Comparison of ENCODE assay signal across 1 cellular context in the genomic region with DNA sequence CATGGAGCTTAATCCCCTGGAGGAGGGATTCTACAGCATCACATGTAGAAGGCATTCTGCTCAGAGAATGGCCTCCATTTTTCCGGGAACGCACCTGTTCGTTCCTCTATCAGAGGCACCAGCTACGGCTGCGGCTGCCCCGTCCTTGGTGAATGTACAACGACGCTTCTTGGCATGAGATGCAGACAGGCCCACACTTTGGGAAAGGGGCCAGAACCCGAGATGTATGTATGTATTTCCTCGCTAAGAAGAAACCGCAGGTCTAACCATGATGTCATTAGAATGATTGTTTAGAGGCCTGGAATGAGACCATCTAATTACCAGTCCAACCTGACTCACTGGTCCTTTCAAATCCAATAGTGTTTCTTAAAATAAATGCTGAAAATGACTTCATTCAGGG.
TF ChIP-seq lines count a peak whose summit lies in the region.

No MANE protein-coding gene starts in this region.

TF ChIP-seq in H1, 55 proteins besides CTCF, POLR2A, EP300 and RAD21:
- TF ChIP-seq, protein P1, sequence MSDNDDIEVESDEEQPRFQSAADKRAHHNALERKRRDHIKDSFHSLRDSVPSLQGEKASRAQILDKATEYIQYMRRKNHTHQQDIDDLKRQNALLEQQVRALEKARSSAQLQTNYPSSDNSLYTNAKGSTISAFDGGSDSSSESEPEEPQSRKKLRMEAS (IDR thresholded peaks at IDR 0.05): no peak
- TF ChIP-seq GTF2F1 (IDR thresholded peaks at IDR 0.05; ENCODE audit: borderline replicate concordance, low read depth, low read length) (no peak), PHF8 (conservative IDR thresholded peaks at IDR 0.05; ENCODE audit: low read depth, low read length) (no peak), TCF12 (IDR thresholded peaks at IDR 0.05; ENCODE audit: low read depth, low read length) (no peak), TBP (IDR thresholded peaks at IDR 0.05; ENCODE audit: low read depth, low read length) (no peak), YY1 (IDR thresholded peaks at IDR 0.05; ENCODE audit: low read depth, low read length) (no peak), RNF2 (IDR thresholded peaks at IDR 0.05; ENCODE audit: borderline replicate concordance, low read depth, low read length, missing control alignments, poor library complexity, severe bottlenecking) (no peak), FOSL1 (IDR thresholded peaks at IDR 0.05; ENCODE audit: insufficient read depth, low read depth, low read length) (no peak), ZNF274 (IDR thresholded peaks at IDR 0.05; ENCODE audit: borderline replicate concordance, extremely low read depth, low read length) (no peak), CTBP2 (IDR thresholded peaks at IDR 0.05; ENCODE audit: borderline replicate concordance, insufficient read depth, insufficient read length, low read length) (no peak), EZH2 (IDR thresholded peaks at IDR 0.05; ENCODE audit: low read depth, low read length, severe bottlenecking) (no peak), SRF (IDR thresholded peaks at IDR 0.05; ENCODE audit: low read depth, low read length) (no peak), KDM1A (IDR thresholded peaks at IDR 0.05; ENCODE audit: borderline replicate concordance, low read length) (no peak), TEAD4 (IDR thresholded peaks at IDR 0.05; ENCODE audit: low read depth, low read length) (no peak)
- TF ChIP-seq, protein P2, sequence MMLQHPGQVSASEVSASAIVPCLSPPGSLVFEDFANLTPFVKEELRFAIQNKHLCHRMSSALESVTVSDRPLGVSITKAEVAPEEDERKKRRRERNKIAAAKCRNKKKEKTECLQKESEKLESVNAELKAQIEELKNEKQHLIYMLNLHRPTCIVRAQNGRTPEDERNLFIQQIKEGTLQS (IDR thresholded peaks at IDR 0.05; ENCODE audit: insufficient read depth, low read depth, low read length): no peak
- TF ChIP-seq, protein P3, sequence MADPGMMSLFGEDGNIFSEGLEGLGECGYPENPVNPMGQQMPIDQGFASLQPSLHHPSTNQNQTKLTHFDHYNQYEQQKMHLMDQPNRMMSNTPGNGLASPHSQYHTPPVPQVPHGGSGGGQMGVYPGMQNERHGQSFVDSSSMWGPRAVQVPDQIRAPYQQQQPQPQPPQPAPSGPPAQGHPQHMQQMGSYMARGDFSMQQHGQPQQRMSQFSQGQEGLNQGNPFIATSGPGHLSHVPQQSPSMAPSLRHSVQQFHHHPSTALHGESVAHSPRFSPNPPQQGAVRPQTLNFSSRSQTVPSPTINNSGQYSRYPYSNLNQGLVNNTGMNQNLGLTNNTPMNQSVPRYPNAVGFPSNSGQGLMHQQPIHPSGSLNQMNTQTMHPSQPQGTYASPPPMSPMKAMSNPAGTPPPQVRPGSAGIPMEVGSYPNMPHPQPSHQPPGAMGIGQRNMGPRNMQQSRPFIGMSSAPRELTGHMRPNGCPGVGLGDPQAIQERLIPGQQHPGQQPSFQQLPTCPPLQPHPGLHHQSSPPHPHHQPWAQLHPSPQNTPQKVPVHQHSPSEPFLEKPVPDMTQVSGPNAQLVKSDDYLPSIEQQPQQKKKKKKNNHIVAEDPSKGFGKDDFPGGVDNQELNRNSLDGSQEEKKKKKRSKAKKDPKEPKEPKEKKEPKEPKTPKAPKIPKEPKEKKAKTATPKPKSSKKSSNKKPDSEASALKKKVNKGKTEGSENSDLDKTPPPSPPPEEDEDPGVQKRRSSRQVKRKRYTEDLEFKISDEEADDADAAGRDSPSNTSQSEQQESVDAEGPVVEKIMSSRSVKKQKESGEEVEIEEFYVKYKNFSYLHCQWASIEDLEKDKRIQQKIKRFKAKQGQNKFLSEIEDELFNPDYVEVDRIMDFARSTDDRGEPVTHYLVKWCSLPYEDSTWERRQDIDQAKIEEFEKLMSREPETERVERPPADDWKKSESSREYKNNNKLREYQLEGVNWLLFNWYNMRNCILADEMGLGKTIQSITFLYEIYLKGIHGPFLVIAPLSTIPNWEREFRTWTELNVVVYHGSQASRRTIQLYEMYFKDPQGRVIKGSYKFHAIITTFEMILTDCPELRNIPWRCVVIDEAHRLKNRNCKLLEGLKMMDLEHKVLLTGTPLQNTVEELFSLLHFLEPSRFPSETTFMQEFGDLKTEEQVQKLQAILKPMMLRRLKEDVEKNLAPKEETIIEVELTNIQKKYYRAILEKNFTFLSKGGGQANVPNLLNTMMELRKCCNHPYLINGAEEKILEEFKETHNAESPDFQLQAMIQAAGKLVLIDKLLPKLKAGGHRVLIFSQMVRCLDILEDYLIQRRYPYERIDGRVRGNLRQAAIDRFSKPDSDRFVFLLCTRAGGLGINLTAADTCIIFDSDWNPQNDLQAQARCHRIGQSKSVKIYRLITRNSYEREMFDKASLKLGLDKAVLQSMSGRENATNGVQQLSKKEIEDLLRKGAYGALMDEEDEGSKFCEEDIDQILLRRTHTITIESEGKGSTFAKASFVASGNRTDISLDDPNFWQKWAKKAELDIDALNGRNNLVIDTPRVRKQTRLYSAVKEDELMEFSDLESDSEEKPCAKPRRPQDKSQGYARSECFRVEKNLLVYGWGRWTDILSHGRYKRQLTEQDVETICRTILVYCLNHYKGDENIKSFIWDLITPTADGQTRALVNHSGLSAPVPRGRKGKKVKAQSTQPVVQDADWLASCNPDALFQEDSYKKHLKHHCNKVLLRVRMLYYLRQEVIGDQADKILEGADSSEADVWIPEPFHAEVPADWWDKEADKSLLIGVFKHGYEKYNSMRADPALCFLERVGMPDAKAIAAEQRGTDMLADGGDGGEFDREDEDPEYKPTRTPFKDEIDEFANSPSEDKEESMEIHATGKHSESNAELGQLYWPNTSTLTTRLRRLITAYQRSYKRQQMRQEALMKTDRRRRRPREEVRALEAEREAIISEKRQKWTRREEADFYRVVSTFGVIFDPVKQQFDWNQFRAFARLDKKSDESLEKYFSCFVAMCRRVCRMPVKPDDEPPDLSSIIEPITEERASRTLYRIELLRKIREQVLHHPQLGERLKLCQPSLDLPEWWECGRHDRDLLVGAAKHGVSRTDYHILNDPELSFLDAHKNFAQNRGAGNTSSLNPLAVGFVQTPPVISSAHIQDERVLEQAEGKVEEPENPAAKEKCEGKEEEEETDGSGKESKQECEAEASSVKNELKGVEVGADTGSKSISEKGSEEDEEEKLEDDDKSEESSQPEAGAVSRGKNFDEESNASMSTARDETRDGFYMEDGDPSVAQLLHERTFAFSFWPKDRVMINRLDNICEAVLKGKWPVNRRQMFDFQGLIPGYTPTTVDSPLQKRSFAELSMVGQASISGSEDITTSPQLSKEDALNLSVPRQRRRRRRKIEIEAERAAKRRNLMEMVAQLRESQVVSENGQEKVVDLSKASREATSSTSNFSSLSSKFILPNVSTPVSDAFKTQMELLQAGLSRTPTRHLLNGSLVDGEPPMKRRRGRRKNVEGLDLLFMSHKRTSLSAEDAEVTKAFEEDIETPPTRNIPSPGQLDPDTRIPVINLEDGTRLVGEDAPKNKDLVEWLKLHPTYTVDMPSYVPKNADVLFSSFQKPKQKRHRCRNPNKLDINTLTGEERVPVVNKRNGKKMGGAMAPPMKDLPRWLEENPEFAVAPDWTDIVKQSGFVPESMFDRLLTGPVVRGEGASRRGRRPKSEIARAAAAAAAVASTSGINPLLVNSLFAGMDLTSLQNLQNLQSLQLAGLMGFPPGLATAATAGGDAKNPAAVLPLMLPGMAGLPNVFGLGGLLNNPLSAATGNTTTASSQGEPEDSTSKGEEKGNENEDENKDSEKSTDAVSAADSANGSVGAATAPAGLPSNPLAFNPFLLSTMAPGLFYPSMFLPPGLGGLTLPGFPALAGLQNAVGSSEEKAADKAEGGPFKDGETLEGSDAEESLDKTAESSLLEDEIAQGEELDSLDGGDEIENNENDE (IDR thresholded peaks at IDR 0.05; ENCODE audit: insufficient replicate concordance, low read length): no peak
- TF ChIP-seq, protein P4, sequence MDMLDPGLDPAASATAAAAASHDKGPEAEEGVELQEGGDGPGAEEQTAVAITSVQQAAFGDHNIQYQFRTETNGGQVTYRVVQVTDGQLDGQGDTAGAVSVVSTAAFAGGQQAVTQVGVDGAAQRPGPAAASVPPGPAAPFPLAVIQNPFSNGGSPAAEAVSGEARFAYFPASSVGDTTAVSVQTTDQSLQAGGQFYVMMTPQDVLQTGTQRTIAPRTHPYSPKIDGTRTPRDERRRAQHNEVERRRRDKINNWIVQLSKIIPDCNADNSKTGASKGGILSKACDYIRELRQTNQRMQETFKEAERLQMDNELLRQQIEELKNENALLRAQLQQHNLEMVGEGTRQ (IDR thresholded peaks at IDR 0.05; ENCODE audit: low read length): no peak
- TF ChIP-seq, protein P5, sequence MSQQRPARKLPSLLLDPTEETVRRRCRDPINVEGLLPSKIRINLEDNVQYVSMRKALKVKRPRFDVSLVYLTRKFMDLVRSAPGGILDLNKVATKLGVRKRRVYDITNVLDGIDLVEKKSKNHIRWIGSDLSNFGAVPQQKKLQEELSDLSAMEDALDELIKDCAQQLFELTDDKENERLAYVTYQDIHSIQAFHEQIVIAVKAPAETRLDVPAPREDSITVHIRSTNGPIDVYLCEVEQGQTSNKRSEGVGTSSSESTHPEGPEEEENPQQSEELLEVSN (IDR thresholded peaks at IDR 0.05): no peak
